In genomic region chr11:10599388-10600175, GRCh38 we compare ENCODE assay signal across 1 cellular context.
A peak's percentile ranks its signal among the peaks of the same experiment; 100 is the strongest.
TF ChIP-seq lines count a peak whose summit lies in the region.

No MANE protein-coding gene starts in this region.

TF ChIP-seq in HepG2, 621 proteins besides CTCF, POLR2A, EP300 and RAD21 (continued from another document):
- TF ChIP-seq SKIL (CRISPR knock-in tag; IDR thresholded peaks at IDR 0.05; ENCODE audit: borderline replicate concordance): no peak
- peak; percentile 87; the same call in 2 of the 3 replicates for TF ChIP-seq MXI1 (IDR thresholded peaks at IDR 0.05; ENCODE audit: borderline replicate concordance, low read depth, low read length)
- TF ChIP-seq FOXK2 (IDR thresholded peaks at IDR 0.05): 0 out of 2 replicates have a peak, but pooled peaks have one; percentile 34
- peak; percentile 96 for TF ChIP-seq ZNF160 (CRISPR knock-in tag; IDR thresholded peaks at IDR 0.05)
- no peak for TF ChIP-seq SOX6 (IDR thresholded peaks at IDR 0.05)
- 0 out of 2 replicates have a peak, but pooled peaks have one; percentile 23 for TF ChIP-seq SOX6 (CRISPR knock-in tag; IDR thresholded peaks at IDR 0.05)
TF ChIP-seq in HepG2: peak in this region for 61.
